In the genomic region with DNA sequence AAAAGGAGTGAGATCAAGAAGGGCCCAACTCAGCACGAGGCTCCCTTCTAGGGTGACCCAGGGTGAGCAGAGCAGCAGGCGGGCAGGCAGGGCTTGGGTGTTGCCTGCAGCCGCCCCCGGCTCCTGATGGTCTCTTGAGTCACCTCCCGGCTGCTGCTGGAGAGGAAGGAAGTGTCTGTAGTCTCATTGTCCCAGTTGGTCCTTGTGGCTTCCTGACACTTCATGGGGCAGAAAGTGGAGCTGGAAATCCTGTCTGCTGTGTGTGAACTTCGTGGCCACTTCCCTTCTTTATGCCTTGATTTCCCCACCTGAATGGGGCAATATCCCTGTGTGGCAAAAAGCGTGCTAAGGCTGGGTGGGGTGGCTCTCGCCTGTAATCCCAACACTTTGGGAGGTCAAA, we compare ENCODE assay signal across 8 cellular contexts. TPM values are rescaled to one million over a fixed set of nuclear protein-coding genes. Genes with fewer than 3 reads are reported as not detected.
A peak's percentile ranks its signal among the peaks of the same experiment; 100 is the strongest.
DNase-seq lines count a peak whose midpoint lies in the region; ATAC-seq, FAIRE-seq and TF ChIP-seq lines count a peak whose summit lies in the region.

No MANE protein-coding gene starts in this region.

- TF ChIP-seq POLR2A in HCT116 (IDR thresholded peaks at IDR 0.05; ENCODE audit: borderline replicate concordance, extremely low read depth, insufficient read depth, insufficient read length), result no peak

- no peaks in the 10 kb centered on the region for H3K36me3 Mint-ChIP-seq in activated naive CD8-positive, alpha-beta T cell

- H3K27me3 Mint-ChIP-seq in activated naive CD8-positive, alpha-beta T cell, result no peaks in the 10 kb centered on the region

- H3K9me3 ChIP-seq in AG04450 (ENCODE audit: control insufficient read depth, insufficient read depth, low read length) (no peaks in the 10 kb centered on the region; the same call in 1 of the 2 replicates), HCT116 (ENCODE audit: control insufficient read depth in 1 of 2, insufficient read depth in 1 of 2, low read depth in 1 of 2, low read length in 2 of 2) (no peaks in the 10 kb centered on the region), kidney (ENCODE audit: control insufficient read depth in 1 of 2, low read length in 2 of 2) (no peaks in the 10 kb centered on the region), neuronal stem cell (replicated peaks in 1 of 2; ENCODE audit: control insufficient read depth in 2 of 2, insufficient read depth in 1 of 2, low read depth in 1 of 2, low read length in 2 of 2) (no peaks in the 10 kb centered on the region)

- H3K36me3 ChIP-seq in HCT116 (ENCODE audit: control insufficient read depth in 1 of 2, insufficient read depth in 2 of 2, low read length in 2 of 2) (peaks cover 7 to 17% of the 10 kb centered on the region in 2 experiments; a peak in 2 of 4 replicates), kidney (ENCODE audit: control insufficient read depth in 1 of 2, insufficient read depth in 2 of 2, low read length in 2 of 2) (peaks cover 5 to 10% of the 10 kb centered on the region in 2 donors), neuronal stem cell (replicated peaks in 1 of 2; ENCODE audit: control insufficient read depth in 2 of 2, insufficient read depth in 2 of 2, low read length in 2 of 2) (peaks cover 34 to 57% of the 10 kb centered on the region in 2 donors)

- intact Hi-C loops in HCT116 (cut with micrococcal nuclease) (no loop called here), kidney (cut with DNase I) (no loop called here)

- no peak overlapping the region for H3K4ac ChIP-seq in neuronal stem cell (ENCODE audit: low read length)

- no peaks in the 10 kb centered on the region for H3K9me3 Mint-ChIP-seq in activated naive CD8-positive, alpha-beta T cell (ENCODE audit: low read depth)

- H3K14ac ChIP-seq in neuronal stem cell (ENCODE audit: low read length), result no peak overlapping the region

- H2BK12ac ChIP-seq in neuronal stem cell (ENCODE audit: low read length), result no peak overlapping the region

- H2AK5ac ChIP-seq in neuronal stem cell (ENCODE audit: low read depth, low read length), result no peak overlapping the region

- H3K4me1 ChIP-seq in HCT116 (ENCODE audit: control insufficient read depth in 1 of 2, insufficient read depth in 2 of 2, low read length in 2 of 2) (peaks cover 13 to 35% of the 10 kb centered on the region in 2 experiments), kidney (ENCODE audit: control insufficient read depth in 1 of 2, insufficient read depth in 1 of 2, low read depth in 1 of 2, low read length in 2 of 2) (peaks cover 7 to 26% of the 10 kb centered on the region in 2 donors), neuronal stem cell (ENCODE audit: control insufficient read depth in 2 of 2, insufficient read depth in 1 of 2, low read depth in 1 of 2, low read length in 2 of 2) (peaks cover 13 to 14% of the 10 kb centered on the region in 2 donors)

- H3K18ac ChIP-seq in neuronal stem cell (ENCODE audit: low read length), result no peak overlapping the region

- peaks cover 30% of the 10 kb centered on the region for H3K4me1 Mint-ChIP-seq in activated naive CD8-positive, alpha-beta T cell (ENCODE audit: low read depth)

- H2BK15ac ChIP-seq in neuronal stem cell (ENCODE audit: low read length), result no peak overlapping the region

- no peak for DNase-seq in AG04450 (ENCODE audit: low read depth, low spot score)
- DNase-seq in HCT116 (ENCODE audit: low read depth, low spot score), result no peak
- no peak for DNase-seq in kidney
- no peak for DNase-seq in neuronal stem cell (ENCODE audit: low spot score)
- DNase-seq in NCI-H82 (lab: John Stamatoyannopoulos, UW), result no peak

- peak overlapping the region; percentile 10 for H3K27ac Mint-ChIP-seq in activated naive CD8-positive, alpha-beta T cell

- no CpG with 5 or more reads among the region's 8 CpGs for WGBS in neuronal stem cell (ENCODE audit: extremely low coverage in 2 of 2, insufficient read length in 2 of 2, insufficient replicate concordance in 1 of 2), 2 donors

- H3K4me2 ChIP-seq in HCT116 (ENCODE audit: low read length) (peak overlapping the region; percentile 82; the same call in 1 of the 2 replicates), neuronal stem cell (ENCODE audit: insufficient read depth, low read length, poor library complexity, severe bottlenecking) (no peak overlapping the region)

- ATAC-seq in HCT116, result no peak
- no peak for ATAC-seq in GM19463 (IDR thresholded peaks at IDR 0.05; ENCODE audit: unreplicated experiment)
- ATAC-seq in HG02970 (IDR thresholded peaks at IDR 0.05; ENCODE audit: low FRiP score, unreplicated experiment), result no peak

- H3K27me3 ChIP-seq in AG04450 (ENCODE audit: control insufficient read depth, insufficient read depth, low read length), result no peaks in the 10 kb centered on the region
- no peaks in the 10 kb centered on the region for H3K27me3 ChIP-seq in HCT116 (ENCODE audit: insufficient read depth, low read length)
- peaks cover 0 to 2% (median 0%) of the 10 kb centered on the region in 3 experiments for H3K27me3 ChIP-seq in neuronal stem cell (ENCODE audit: control insufficient read depth in 3 of 3, insufficient read depth in 3 of 3, low read depth in 1 of 3, low read length in 3 of 3)

- FAIRE-seq in kidney (lab: Jason Lieb, UNC), result no peak

- no peak overlapping the region for H4K8ac ChIP-seq in neuronal stem cell (ENCODE audit: low read depth, low read length)

- TF ChIP-seq RAD21 in HCT116 (IDR thresholded peaks at IDR 0.05; ENCODE audit: low read depth), result no peak

- no TSS peak for BruUV-seq in HCT116 (replicated peaks; lab: Mats Ljungman, UMichigan)

- peak overlapping the region; percentile 93 for H3K4me3 Mint-ChIP-seq in activated naive CD8-positive, alpha-beta T cell

- no peak overlapping the region for H4K91ac ChIP-seq in neuronal stem cell (ENCODE audit: low read depth, low read length, poor library complexity)

- peaks cover 33% of the 10 kb centered on the region for H3K79me2 ChIP-seq in HCT116 (ENCODE audit: insufficient read depth, low read length)

- H3K9ac ChIP-seq in HCT116 (ENCODE audit: low read length) (no peak overlapping the region), kidney (ENCODE audit: low read length in 2 of 2) (no peak overlapping the region), neuronal stem cell (ENCODE audit: low read depth, low read length, poor library complexity) (no peak overlapping the region)

- no peaks in the 10 kb centered on the region for H3K9me2 ChIP-seq in HCT116 (ENCODE audit: insufficient read depth)

- H2BK120ac ChIP-seq in neuronal stem cell (ENCODE audit: low read depth, low read length), result no peak overlapping the region

- RAD21 ChIA-PET in HCT116 (lab: Charles Lee; ENCODE audit: low non-redundant PET in 1 of 2, low total read pairs in 2 of 2, uncharacterized antibody in 2 of 2, unreplicated experiment in 2 of 2), result no interaction called here

- CTCF ChIA-PET in AG04450 (lab: Charles Lee) (no interaction called here), HCT116 (lab: Charles Lee) (no interaction called here)

- H2BK5ac ChIP-seq in neuronal stem cell (ENCODE audit: low read length), result no peak overlapping the region

- POLR2A ChIA-PET in AG04450 (lab: Yijun Ruan, JAX), result no interaction called here
- POLR2A ChIA-PET in HCT116 (lab: Charles Lee), result no interaction called here

- TF ChIP-seq CTCF in AG04450 (IDR thresholded peaks at IDR 0.05; ENCODE audit: low read depth, low read length), result no peak
- no peak for TF ChIP-seq CTCF in HCT116 (IDR thresholded peaks at IDR 0.05 in 2 of 3, conservative IDR thresholded peaks at IDR 0.05 in 1 of 3; ENCODE audit: borderline replicate concordance in 1 of 3, insufficient read depth in 1 of 3, low read depth in 2 of 3, low read length in 2 of 3)
- no peak for TF ChIP-seq CTCF in kidney (IDR thresholded peaks at IDR 0.05; ENCODE audit: borderline replicate concordance, extremely low read depth, insufficient read depth)

- H2AFZ ChIP-seq in HCT116 (ENCODE audit: low read depth, low read length, poor library complexity, severe bottlenecking) (no peak overlapping the region), neuronal stem cell (ENCODE audit: low read length) (no peak overlapping the region)

- H3K23ac ChIP-seq in neuronal stem cell (ENCODE audit: low read depth, low read length, poor library complexity), result no peak overlapping the region

- H3K79me1 ChIP-seq in neuronal stem cell (ENCODE audit: low read depth, low read length), result peaks cover 33% of the 10 kb centered on the region

- H4K20me1 ChIP-seq in HCT116 (ENCODE audit: insufficient read depth), result no peaks in the 10 kb centered on the region

- H3K4me3 ChIP-seq in AG04450 (ENCODE audit: low read depth, low read length), result peak overlapping the region; percentile 17
- no peak overlapping the region for H3K4me3 ChIP-seq in HCT116 (replicated peaks in 1 of 2; ENCODE audit: low read depth in 1 of 2, low read length in 2 of 2)
- H3K4me3 ChIP-seq in kidney (ENCODE audit: low read length in 2 of 2), result no peak overlapping the region
- no peak overlapping the region for H3K4me3 ChIP-seq in neuronal stem cell (ENCODE audit: low read length in 2 of 2)

- H3K27ac ChIP-seq in AG04450 (ENCODE audit: low read depth, low read length) (no peak overlapping the region), HCT116 (ENCODE audit: low read depth, low read length) (no peak overlapping the region), kidney (ENCODE audit: low read depth in 2 of 2, low read length in 2 of 2) (peak overlapping the region; percentile 1 to 14), neuronal stem cell (replicated peaks; ENCODE audit: low read length) (no peak overlapping the region)

RNA-seq across cellular contexts. Expression of gene MAP1S, which starts 2.5 kb away (rescaled TPM):
- 8.2 and 14.3 TPM in 2 replicates for polyA plus RNA-seq in AG04450 (2011; rRNA removed)
- 24.8 and 32.0 TPM in 2 replicates for polyA minus RNA-seq in AG04450 (2011; rRNA and poly(A)+ RNA removed)
- 80.8 TPM for total RNA-seq in HCT116 (2021; ENCODE audit: unreplicated experiment)
- polyA plus RNA-seq in HCT116 (2012), result 81.9 and 125 TPM in 2 replicates
- total RNA-seq in kidney, result 56.1 TPM
- polyA plus RNA-seq in kidney (ENCODE audit: insufficient read depth, low read depth, low replicate concordance), result 25.2 TPM
- polyA plus RNA-seq in neuronal stem cell (2013, experiment 1 of 2), result 35.5 TPM
- 35.9 TPM for polyA plus RNA-seq in neuronal stem cell (2013, experiment 2 of 2)

RNA-seq across cellular contexts. Expression of gene FCHO1, which starts 29.5 kb away (rescaled TPM):
- polyA plus RNA-seq in AG04450 (2011; rRNA removed) (0.15 and 0.35 TPM in 2 replicates), kidney (ENCODE audit: insufficient read depth, low read depth, low replicate concordance) (0.52 TPM)
- 0.28 and 0.65 TPM in 2 replicates for polyA minus RNA-seq in AG04450 (2011; rRNA and poly(A)+ RNA removed)
- total RNA-seq in HCT116 (2021; ENCODE audit: unreplicated experiment) (28.1 TPM), kidney (5.9 TPM)
- polyA plus RNA-seq in HCT116 (2012), result 36.8 and 37.2 TPM in 2 replicates
- polyA plus RNA-seq in neuronal stem cell (2013, experiment 1 of 2), result 18.3 TPM
- polyA plus RNA-seq in neuronal stem cell (2013, experiment 2 of 2), result 18.1 TPM

RNA-seq across cellular contexts. Expression of gene UNC13A, which starts 33.7 kb away (rescaled TPM):
- 0.04 and 0.05 TPM in 2 replicates for polyA plus RNA-seq in AG04450 (2011; rRNA removed)
- 0.05 and 0.17 TPM in 2 replicates for polyA minus RNA-seq in AG04450 (2011; rRNA and poly(A)+ RNA removed)
- total RNA-seq in HCT116 (2021; ENCODE audit: unreplicated experiment), result 29.0 TPM
- polyA plus RNA-seq in HCT116 (2012), result 9.4 and 16.6 TPM in 2 replicates
- 2.2 TPM for total RNA-seq in kidney
- polyA plus RNA-seq in kidney (ENCODE audit: insufficient read depth, low read depth, low replicate concordance), result 0.06 TPM
- 0.11 TPM for polyA plus RNA-seq in neuronal stem cell (2013, experiment 1 of 2)
- 0.10 TPM for polyA plus RNA-seq in neuronal stem cell (2013, experiment 2 of 2)

Comparison
In these comparisons a context has a peak if more than half of its experiments do, and no peak if none do; other contexts are left out.
1. H3K27ac ChIP-seq: peak in kidney (2 of 2); none in AG04450 (single experiment), HCT116 (single experiment) and neuronal stem cell (single experiment).